Comparison of ENCODE assay signal across 24 cellular contexts in the genomic region with DNA sequence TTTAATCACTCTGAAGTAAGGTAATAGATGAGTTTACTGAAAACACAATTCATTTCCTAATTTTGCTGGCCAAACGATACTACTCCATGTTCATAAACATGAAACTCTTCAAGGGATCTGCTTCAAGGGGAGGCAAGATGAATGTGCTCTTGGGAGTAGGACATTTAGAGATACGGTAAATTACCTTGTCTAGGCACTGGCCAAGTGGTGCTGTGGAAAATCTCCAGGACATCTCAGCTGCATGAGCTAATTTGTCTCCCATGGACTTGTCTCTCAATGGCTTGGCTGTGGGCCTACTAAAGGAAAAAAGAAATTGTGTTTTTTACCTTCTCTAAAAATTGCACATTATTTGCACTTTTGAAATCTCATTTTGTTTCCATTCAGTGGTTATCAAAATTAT.
"Had no signal": no experiment of that assay in that cellular context is flagged by ENCODE, and none has a peak within 500 bp of the region (broad histone marks: within the 10 kb centered on the region; RNA-seq: fewer than 3 reads in every experiment).

No MANE protein-coding gene starts in this region.

- DNase-seq: effector memory CD8-positive, alpha-beta T cell; foreskin fibroblast; glutamatergic neuron; immature natural killer cell; left lung; mucosa of descending colon; naive thymus-derived CD8-positive, alpha-beta T cell; ovary; retina; right lobe of liver; spleen; stimulated activated CD4-positive, alpha-beta T cell treated with anti-CD3 and anti-CD28 coated beads, Interleukin-15, amount 100 ng/mL, for 24 hours; stimulated activated CD4-positive, alpha-beta T cell treated with anti-CD3 and anti-CD28 coated beads, Interleukin-1b, Interleukin-23, amount 100 ng/mL, for 48 hours; stimulated activated CD4-positive, alpha-beta T cell treated with anti-CD3 and anti-CD28 coated beads, Interleukin-4, amount 100 ng/mL, for 24 hours; upper lobe of right lung had no signal

- H3K9me3 ChIP-seq: esophagus muscularis mucosa, gastroesophageal sphincter, left lung, mucosa of descending colon, ovary, right lobe of liver, spleen, tibial nerve, upper lobe of right lung had no signal

- H3K27ac Mint-ChIP-seq: effector memory CD8-positive, alpha-beta T cell; immature natural killer cell; naive thymus-derived CD8-positive, alpha-beta T cell; progenitor cell of endocrine pancreas; stimulated activated memory B cell treated with anti-CD40 and anti-IgM and Interleukin-4, amounts not matched to agents 10 μg/mL and 1 μg/mL and 100 μg/mL, for 72 hours; stimulated activated naive CD8-positive, alpha-beta T cell treated with anti-CD3 and anti-CD28 coated beads, Interleukin-15, Interleukin-2, amounts not matched to agents 100 ng/mL and 50 ng/mL, for 24 hours had no signal

- H3K4me1 Mint-ChIP-seq: central memory CD8-positive, alpha-beta T cell; immature natural killer cell; naive thymus-derived CD8-positive, alpha-beta T cell; neural crest cell; stimulated activated memory B cell treated with anti-CD40 and anti-IgM and Interleukin-4, amounts not matched to agents 10 μg/mL and 1 μg/mL and 100 μg/mL, for 72 hours had no signal

- H3K4me3 ChIP-seq: esophagus muscularis mucosa, gastroesophageal sphincter, left lung, mucosa of descending colon, ovary, right lobe of liver, spleen, tibial nerve, upper lobe of right lung had no signal

- H3K27ac ChIP-seq: epithelial cell of prostate, esophagus muscularis mucosa, gastroesophageal sphincter, left lung, ovary, right lobe of liver, spleen, tibial nerve, upper lobe of right lung had no signal

- H3K27me3 ChIP-seq: esophagus muscularis mucosa, gastroesophageal sphincter, left lung, ovary, right lobe of liver, spleen, tibial nerve, upper lobe of right lung had no signal

- H3K4me1 ChIP-seq: left lung, right lobe of liver, spleen, upper lobe of right lung had no signal

- ATAC-seq: effector memory CD8-positive, alpha-beta T cell; gastroesophageal sphincter; left lung; mucosa of descending colon; naive thymus-derived CD8-positive, alpha-beta T cell; right lobe of liver; stimulated activated memory B cell treated with anti-CD40 and anti-IgM and Interleukin-4, amounts not matched to agents 10 μg/mL and 1 μg/mL and 100 μg/mL, for 72 hours; upper lobe of right lung had no signal

- H3K9me3 Mint-ChIP-seq: neural crest cell; stimulated activated naive CD8-positive, alpha-beta T cell treated with anti-CD3 and anti-CD28 coated beads, Interleukin-15, Interleukin-2, amounts not matched to agents 100 ng/mL and 50 ng/mL, for 24 hours had no signal

- H3K27me3 Mint-ChIP-seq: central memory CD8-positive, alpha-beta T cell; effector memory CD8-positive, alpha-beta T cell; naive thymus-derived CD8-positive, alpha-beta T cell; progenitor cell of endocrine pancreas; stimulated activated memory B cell treated with anti-CD40 and anti-IgM and Interleukin-4, amounts not matched to agents 10 μg/mL and 1 μg/mL and 100 μg/mL, for 72 hours; stimulated activated naive CD8-positive, alpha-beta T cell treated with anti-CD3 and anti-CD28 coated beads, Interleukin-15, Interleukin-2, amounts not matched to agents 100 ng/mL and 50 ng/mL, for 24 hours had no signal

- H3K36me3 ChIP-seq: esophagus muscularis mucosa, gastroesophageal sphincter, left lung, ovary, right lobe of liver, spleen, tibial nerve, upper lobe of right lung had no signal

- H3K4me3 Mint-ChIP-seq: central memory CD8-positive, alpha-beta T cell; effector memory CD8-positive, alpha-beta T cell; immature natural killer cell; naive thymus-derived CD8-positive, alpha-beta T cell; neural crest cell; stimulated activated memory B cell treated with anti-CD40 and anti-IgM and Interleukin-4, amounts not matched to agents 10 μg/mL and 1 μg/mL and 100 μg/mL, for 72 hours; stimulated activated naive CD8-positive, alpha-beta T cell treated with anti-CD3 and anti-CD28 coated beads, Interleukin-15, Interleukin-2, amounts not matched to agents 100 ng/mL and 50 ng/mL, for 24 hours had no signal

- H3K36me3 Mint-ChIP-seq: naive thymus-derived CD8-positive, alpha-beta T cell; stimulated activated memory B cell treated with anti-CD40 and anti-IgM and Interleukin-4, amounts not matched to agents 10 μg/mL and 1 μg/mL and 100 μg/mL, for 72 hours had no signal
